Comparison of ENCODE assay signal across 1 cellular context in genomic region chr17:48910370-48910769, GRCh38.
TF ChIP-seq lines count a peak whose summit lies in the region.

No MANE protein-coding gene starts in this region.

TF ChIP-seq in HCT116, 20 proteins besides CTCF, POLR2A, EP300 and RAD21 (continued from another document):
- no peak for TF ChIP-seq EGR1 (IDR thresholded peaks at IDR 0.05; ENCODE audit: low read depth)
- TF ChIP-seq SIN3A (IDR thresholded peaks at IDR 0.05; ENCODE audit: low read depth) = no peak
- TF ChIP-seq ZNF274 (IDR thresholded peaks at IDR 0.05; ENCODE audit: low read depth, low read length) = no peak
- TF ChIP-seq JUND (IDR thresholded peaks at IDR 0.05) = no peak
- no peak for TF ChIP-seq FOSL1 (IDR thresholded peaks at IDR 0.05; ENCODE audit: low read depth)
- no peak for TF ChIP-seq ZFX (IDR thresholded peaks at IDR 0.05)
- TF ChIP-seq ELF1 (IDR thresholded peaks at IDR 0.05; ENCODE audit: borderline replicate concordance, low read depth) = no peak
- no peak for TF ChIP-seq POLR2AphosphoS5 (IDR thresholded peaks at IDR 0.05; ENCODE audit: low read depth, low read length)
